Comparison of ENCODE assay signal across 8 cellular contexts in the genomic region with DNA sequence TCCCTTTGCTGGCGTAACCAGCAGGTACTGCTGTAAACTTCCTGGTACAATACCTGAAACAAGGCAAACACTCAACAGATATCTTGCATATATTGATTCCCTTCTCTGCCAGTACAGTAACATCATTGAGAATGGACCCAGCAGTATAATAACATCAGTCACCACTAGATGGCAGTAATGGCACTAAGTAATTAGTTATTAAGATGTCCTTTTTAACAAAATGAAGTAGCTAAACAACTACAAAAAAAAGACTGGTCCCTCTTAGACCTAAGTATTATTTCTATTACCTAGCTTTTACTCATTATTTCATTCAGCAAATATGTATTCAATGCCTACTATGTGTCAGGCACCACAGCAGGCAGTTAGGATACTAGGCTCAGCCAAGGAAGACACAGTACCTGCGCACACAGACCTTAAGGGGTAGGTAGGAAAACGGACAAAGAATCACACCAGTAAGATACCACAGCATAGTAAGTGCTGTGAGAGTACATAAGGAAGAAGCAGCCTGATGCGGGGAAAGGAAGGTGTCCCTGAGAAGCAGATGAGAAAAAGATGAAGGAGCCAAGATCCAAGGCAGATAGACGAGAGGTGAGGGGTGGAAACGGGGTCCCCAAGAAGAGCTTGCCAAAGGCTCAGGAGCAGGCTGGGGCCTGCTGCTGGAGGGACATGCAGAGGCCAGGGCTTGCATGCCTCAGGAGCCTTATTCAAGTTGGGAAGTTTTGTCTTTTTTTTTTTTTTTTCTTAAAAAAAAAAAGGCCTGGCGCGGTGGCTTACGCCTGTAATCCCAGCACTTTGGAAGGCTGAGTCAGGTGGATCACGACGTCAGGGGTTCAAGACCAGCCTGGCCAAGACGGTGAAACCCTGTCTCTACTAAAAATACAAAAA.
DNase-seq lines count a peak whose midpoint lies in the region; ATAC-seq and TF ChIP-seq lines count a peak whose summit lies in the region.

No MANE protein-coding gene starts in this region.

- H3K4me3 ChIP-seq in sigmoid colon, result no peak overlapping the region

- intact Hi-C loops in left ventricle myocardium superior (cut with micrococcal nuclease), result loop anchor here (10.0 kb wide), 1 partner anchor 217 kb away; no protein-coding TSS in a partner anchor
- intact Hi-C loops in sigmoid colon (cut with DNase I), result loop anchor here (2.0 to 10.0 kb wide), 3 partner anchors 231 to 1527 kb away; no protein-coding TSS in a partner anchor
- intact Hi-C loops in posterior vena cava (cut with DNase I), result no loop called here

- DNase-seq in DMS53 treated with DMSO at 0.1 percent for 48 hours (lab: John Stamatoyannopoulos, UW; ENCODE audit: unreplicated experiment) (peak; percentile 85), NCI-H774 (lab: John Stamatoyannopoulos, UW) (peak; percentile 69), amniotic stem cell (lab: John Stamatoyannopoulos, UW) (peak; percentile 74), left ventricle myocardium superior (no peak), sigmoid colon (no peak), posterior vena cava (ENCODE audit: low spot score) (no peak)

- 67 to 77% methylated on average over 12 of the region's 12 CpGs for WGBS in sigmoid colon, 2 donors

- no peak for TF ChIP-seq EP300 in sigmoid colon (IDR thresholded peaks at IDR 0.05)

- peak overlapping the region; percentile 50 to 62 (median 56) for H3K27ac ChIP-seq in sigmoid colon

- H3K36me3 ChIP-seq in sigmoid colon, result no peaks in the 10 kb centered on the region

- TF ChIP-seq CTCF in sigmoid colon (IDR thresholded peaks at IDR 0.05), result peak; percentile 60 to 86 (median 80)

- peak; percentile 55 for ATAC-seq in GM19397 (IDR thresholded peaks at IDR 0.05; ENCODE audit: unreplicated experiment)
- peak; percentile 48 for ATAC-seq in HG03558 (IDR thresholded peaks at IDR 0.05; ENCODE audit: extremely low read depth, unreplicated experiment)
- peak; percentile 62 for ATAC-seq in left ventricle myocardium superior

- peaks cover 0 to 19% (median 12%) of the 10 kb centered on the region in 4 donors for H3K4me1 ChIP-seq in sigmoid colon

- no peaks in the 10 kb centered on the region for H3K9me3 ChIP-seq in sigmoid colon

- H3K27me3 ChIP-seq in sigmoid colon, result no peaks in the 10 kb centered on the region

- no peak for TF ChIP-seq POLR2A in sigmoid colon (IDR thresholded peaks at IDR 0.05)

Comparison
In these comparisons a context has a peak if more than half of its experiments do, and no peak if none do; other contexts are left out.
1. DNase-seq: peak in DMS53 treated with DMSO at 0.1 percent for 48 hours (single experiment), NCI-H774 (single experiment) and amniotic stem cell (single experiment); none in left ventricle myocardium superior (single experiment), sigmoid colon (single experiment) and posterior vena cava (single experiment).
2. intact Hi-C loops: an anchor here in left ventricle myocardium superior (10.0 kb wide) and sigmoid colon (2.0 to 10.0 kb wide); none called in posterior vena cava.
3. Peak in every context shown above with its lines, with median percentiles within 50 percentile points of each other: ATAC-seq.